18 cellular contexts compared by ENCODE assay signal in the genomic region with DNA sequence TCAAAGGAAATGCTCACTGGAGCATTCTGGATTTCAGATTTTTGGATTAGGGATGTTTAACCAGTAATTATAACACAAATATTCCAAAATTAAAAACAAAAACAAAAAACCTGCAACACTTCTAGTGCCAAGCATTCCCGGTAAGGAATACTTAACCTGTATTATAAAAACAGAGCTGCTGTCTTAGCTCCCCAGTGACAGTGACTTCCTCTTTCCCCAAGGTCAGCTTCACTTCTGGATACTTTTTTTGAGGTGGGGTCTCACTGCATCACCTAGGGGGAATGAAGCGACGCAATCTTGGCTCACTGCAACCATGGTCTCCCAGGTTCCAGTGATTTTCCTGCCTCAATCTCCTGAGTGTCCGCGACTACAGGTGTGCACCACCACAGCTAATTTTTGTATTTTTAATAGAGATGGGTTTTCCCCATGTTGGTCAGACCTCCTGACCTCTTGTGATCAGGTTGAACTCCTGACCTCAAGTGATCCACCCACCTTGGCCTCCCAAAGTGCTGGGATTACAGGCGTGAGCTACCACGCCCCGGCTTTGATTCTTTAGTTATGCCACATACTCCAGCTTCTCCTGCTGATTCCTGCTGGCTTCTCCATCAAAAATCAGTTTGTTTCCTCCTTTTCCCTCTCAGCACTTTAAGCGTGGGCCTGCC. TPM values are rescaled to one million over a fixed set of nuclear protein-coding genes. Genes with fewer than 3 reads are reported as not detected.
DNase-seq lines count a peak whose midpoint lies in the region; ATAC-seq and TF ChIP-seq lines count a peak whose summit lies in the region.
"Had no signal": no experiment of that assay in that cellular context is flagged by ENCODE, and none has a peak within 500 bp of the region (broad histone marks: within the 10 kb centered on the region; RNA-seq: fewer than 3 reads in every experiment).

No MANE protein-coding gene starts in this region.

- H3K9me3 ChIP-seq in MM.1S (replicated peaks; ENCODE audit: insufficient read depth, low read length) (no peaks in the 10 kb centered on the region), spleen (no peaks in the 10 kb centered on the region)
- H3K9me3 ChIP-seq: A549, heart left ventricle had no signal

- H2AFZ ChIP-seq in MM.1S (ENCODE audit: low read length), result no peak overlapping the region

- TF ChIP-seq CTCF in MM.1S (IDR thresholded peaks at IDR 0.05; ENCODE audit: low read length) (no peak), spleen (IDR thresholded peaks at IDR 0.05 in 8 of 11, conservative IDR thresholded peaks at IDR 0.05 in 3 of 11) (no peak)

- 0 out of 2 replicates have a peak, but pooled peaks cover 9% of the 10 kb centered on the region for H3F3A ChIP-seq in MM.1S (ENCODE audit: insufficient read depth, low read length)

- POLR2A ChIA-PET in activated CD4-positive, alpha-beta T cell treated with anti-CD3 and anti-CD28 coated beads, Interleukin-2, amount 10 ng/mL, durations not matched to agents 7 days and 5 days (lab: Charles Lee), result no interaction called here

- H3K27me3 Mint-ChIP-seq in activated CD4-positive, alpha-beta T cell treated with anti-CD3 and anti-CD28 coated beads, Interleukin-2, amount 10 ng/mL, durations not matched to agents 7 days and 5 days, result no peaks in the 10 kb centered on the region
- H3K27me3 Mint-ChIP-seq in central memory CD8-positive, alpha-beta T cell, result no peaks in the 10 kb centered on the region
- H3K27me3 Mint-ChIP-seq: type B pancreatic cell had no signal

- no peaks in the 10 kb centered on the region for H3K9me3 Mint-ChIP-seq in activated CD4-positive, alpha-beta T cell treated with anti-CD3 and anti-CD28 coated beads, Interleukin-2, amount 10 ng/mL, durations not matched to agents 7 days and 5 days
- H3K9me3 Mint-ChIP-seq in central memory CD8-positive, alpha-beta T cell, result no peaks in the 10 kb centered on the region
- H3K9me3 Mint-ChIP-seq: neural crest cell, type B pancreatic cell had no signal

- H3K4me1 ChIP-seq in MM.1S (ENCODE audit: low read length) (peaks cover 11% of the 10 kb centered on the region), spleen (peaks cover 4 to 76% (median 49%) of the 10 kb centered on the region in 6 donors)
- H3K4me1 ChIP-seq: A549 had no signal

- intact Hi-C loops in spleen (cut with DNase I; ENCODE audit: low total_unique reads), result no loop called here

- peak overlapping the region; percentile 74 for H3K27ac Mint-ChIP-seq in activated CD4-positive, alpha-beta T cell treated with anti-CD3 and anti-CD28 coated beads, Interleukin-2, amount 10 ng/mL, durations not matched to agents 7 days and 5 days
- H3K27ac Mint-ChIP-seq in central memory CD8-positive, alpha-beta T cell (ENCODE audit: low read depth), result peak overlapping the region; percentile 74
- H3K27ac Mint-ChIP-seq: type B pancreatic cell had no signal

- peaks cover 74% of the 10 kb centered on the region for H3K79me2 ChIP-seq in MM.1S (ENCODE audit: low read length)

- H3K4me2 ChIP-seq in MM.1S (ENCODE audit: low read depth, low read length), result no peak overlapping the region
- H3K4me2 ChIP-seq: A549 had no signal

- peak overlapping the region; percentile 50; the same call in 1 of the 2 replicates for H3K27ac ChIP-seq in MM.1S (ENCODE audit: low read length)
- H3K27ac ChIP-seq in spleen, result peak overlapping the region in 6 of 8 donors; percentile 44 to 71 (median 64)
- H3K27ac ChIP-seq: A549, C4-2B, heart left ventricle, VCaP had no signal

- H3K36me3 Mint-ChIP-seq in activated CD4-positive, alpha-beta T cell treated with anti-CD3 and anti-CD28 coated beads, Interleukin-2, amount 10 ng/mL, durations not matched to agents 7 days and 5 days (ENCODE audit: low read depth), result peaks cover 73% of the 10 kb centered on the region
- peaks cover 91% of the 10 kb centered on the region for H3K36me3 Mint-ChIP-seq in central memory CD8-positive, alpha-beta T cell (ENCODE audit: insufficient read depth)

- H3K4me3 Mint-ChIP-seq in activated CD4-positive, alpha-beta T cell treated with anti-CD3 and anti-CD28 coated beads, Interleukin-2, amount 10 ng/mL, durations not matched to agents 7 days and 5 days, result no peak overlapping the region
- no peak overlapping the region for H3K4me3 Mint-ChIP-seq in central memory CD8-positive, alpha-beta T cell
- H3K4me3 Mint-ChIP-seq: neural crest cell, type B pancreatic cell had no signal

- H3K27me3 ChIP-seq in MM.1S (replicated peaks; ENCODE audit: insufficient read depth, low read length) (no peaks in the 10 kb centered on the region), spleen (replicated peaks in 1 of 7) (no peaks in the 10 kb centered on the region)
- H3K27me3 ChIP-seq: heart left ventricle had no signal

- no peaks in the 10 kb centered on the region for H3K9me2 ChIP-seq in MM.1S (replicated peaks; ENCODE audit: insufficient read depth, low read length)

- CTCF ChIA-PET in activated CD4-positive, alpha-beta T cell treated with anti-CD3 and anti-CD28 coated beads, Interleukin-2, amount 10 ng/mL, durations not matched to agents 7 days and 5 days (lab: Charles Lee), result interaction anchor here (1.2 to 1.8 kb wide), 3 partner anchors 12 to 76 kb away, joined by 3 to 9 read pairs (median 6); no protein-coding TSS in a partner anchor

- H3K9ac ChIP-seq in MM.1S (ENCODE audit: low read length), result no peak overlapping the region

- no peak overlapping the region for H3K4me3 ChIP-seq in MM.1S (ENCODE audit: low read length)
- no peak overlapping the region for H3K4me3 ChIP-seq in spleen
- H3K4me3 ChIP-seq: A549, heart left ventricle had no signal

- peaks cover 36% of the 10 kb centered on the region for H3K4me1 Mint-ChIP-seq in activated CD4-positive, alpha-beta T cell treated with anti-CD3 and anti-CD28 coated beads, Interleukin-2, amount 10 ng/mL, durations not matched to agents 7 days and 5 days
- peaks cover 32% of the 10 kb centered on the region for H3K4me1 Mint-ChIP-seq in central memory CD8-positive, alpha-beta T cell

- TF ChIP-seq POLR2A in spleen (IDR thresholded peaks at IDR 0.05), result no peak

- peaks cover 10% of the 10 kb centered on the region; the same call in 1 of the 2 replicates for H4K20me1 ChIP-seq in MM.1S (ENCODE audit: insufficient read depth, low read length)

- DNase-seq in activated CD4-positive, alpha-beta T cell treated with anti-CD3 and anti-CD28 coated beads, Interleukin-2, amount 10 ng/mL, durations not matched to agents 7 days and 5 days, result no peak
- no peak for DNase-seq in activated CD4-positive, alpha-beta T cell treated with anti-CD3 and anti-CD28 coated beads, Interleukin-2, amount 50 U/mL, for 1 hour
- DNase-seq in MM.1S (no peak), spleen (no peak), DMS79 treated with DMSO at 0.1 percent for 48 hours (lab: John Stamatoyannopoulos, UW) (no peak), NCI-H2171 (lab: John Stamatoyannopoulos, UW) (no peak), OCI-M2 (lab: John Stamatoyannopoulos, UW; ENCODE audit: unreplicated experiment) (no peak)
- DNase-seq in central memory CD8-positive, alpha-beta T cell (ENCODE audit: low spot score in 2 of 2), result no peak
- DNase-seq: central memory CD4-positive, alpha-beta T cell; DMS79; effector CD8-positive, alpha-beta T cell; heart left ventricle; NCI-H1417 had no signal

- 77 to 85% (median 80%) methylated on average over 9 of the region's 9 CpGs for WGBS in spleen, 5 donors

- H3K36me3 ChIP-seq in MM.1S (replicated peaks; ENCODE audit: insufficient read depth, low read length) (no peaks in the 10 kb centered on the region; the same call in 1 of the 2 replicates), spleen (peaks cover 4 to 100% (median 76%) of the 10 kb centered on the region in 6 donors)

- ATAC-seq in central memory CD8-positive, alpha-beta T cell (replicated peaks; ENCODE audit: extremely low read depth, poor library complexity, severe bottlenecking), result no peak
- ATAC-seq: A549, heart left ventricle had no signal

RNA-seq across cellular contexts. Expression of a gene that starts 15.9 kb away (rescaled TPM):
- total RNA-seq in activated CD4-positive, alpha-beta T cell treated with anti-CD3 and anti-CD28 coated beads, Interleukin-2, amount 10 ng/mL, durations not matched to agents 7 days and 5 days, result 100 to 1,000 TPM; 174 to 183 TPM
- 100 to 1,000 TPM; 108 to 173 (median 131) TPM for total RNA-seq in spleen
- polyA plus RNA-seq in spleen, result 100 to 1,000 TPM in 2 of 3 donors, 10 to 100 TPM in 1; 74.8 to 103 (median 100) TPM

RNA-seq across cellular contexts. Expression of a gene that starts 37.9 kb away (rescaled TPM):
- total RNA-seq in activated CD4-positive, alpha-beta T cell treated with anti-CD3 and anti-CD28 coated beads, Interleukin-2, amount 10 ng/mL, durations not matched to agents 7 days and 5 days, result 10 to 100 TPM; 16.0 to 18.7 TPM
- 10 to 100 TPM; 46.9 to 71.3 (median 63.7) TPM for total RNA-seq in spleen
- 100 to 1,000 TPM in 2 of 3 donors, 10 to 100 TPM in 1; 76.5 to 114 (median 106) TPM for polyA plus RNA-seq in spleen
